ENCODE assay signal across 1 cellular context in the genomic region with DNA sequence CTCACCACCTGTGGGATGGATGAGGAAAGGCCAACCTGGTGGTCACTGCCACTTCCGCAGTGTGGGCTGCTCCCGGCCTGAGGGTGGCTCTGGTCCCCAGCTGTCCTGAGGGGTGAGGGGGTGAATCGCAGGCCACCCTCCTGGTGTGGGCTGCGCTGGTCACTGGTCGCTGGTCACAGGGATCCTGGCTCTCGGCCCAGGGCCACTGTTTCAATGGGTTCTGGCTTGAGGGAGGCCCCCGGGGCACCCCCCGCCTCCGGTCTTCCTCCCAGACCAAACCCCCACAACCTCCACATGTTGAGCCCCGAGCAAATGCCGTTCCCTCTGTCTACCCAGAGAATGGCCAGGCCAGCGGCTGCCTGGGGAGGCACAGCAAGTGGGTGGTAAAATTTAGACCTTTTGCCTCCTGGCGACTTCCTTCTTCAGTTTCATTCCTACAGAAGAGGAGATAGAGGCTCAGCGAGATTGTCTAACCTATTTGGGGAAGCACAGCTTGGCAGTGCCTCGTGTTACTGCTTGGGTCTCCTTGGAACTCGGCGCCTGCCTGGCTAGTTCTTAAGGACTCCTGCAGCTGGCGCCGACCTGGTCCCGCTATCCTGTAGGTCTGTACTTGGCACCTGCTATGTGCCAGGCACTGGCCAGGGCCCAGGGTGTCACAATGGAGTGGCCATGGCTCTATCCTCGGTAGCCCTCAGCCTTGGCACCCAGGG.
TF ChIP-seq lines count a peak whose summit lies in the region.

No MANE protein-coding gene starts in this region.

TF ChIP-seq in HepG2, 621 proteins besides CTCF, POLR2A, EP300 and RAD21:
- TF ChIP-seq MYC (CRISPR knock-in tag; IDR thresholded peaks at IDR 0.05; ENCODE audit: borderline replicate concordance), result no peak
- 0 out of 2 replicates have a peak, but pooled peaks have one; percentile 33 for TF ChIP-seq CHCHD3 (CRISPR knock-in tag; IDR thresholded peaks at IDR 0.05)
- no peak for TF ChIP-seq ZKSCAN8 (CRISPR knock-in tag; IDR thresholded peaks at IDR 0.05; ENCODE audit: borderline replicate concordance)
